24 cellular contexts compared by ENCODE assay signal in the genomic region with DNA sequence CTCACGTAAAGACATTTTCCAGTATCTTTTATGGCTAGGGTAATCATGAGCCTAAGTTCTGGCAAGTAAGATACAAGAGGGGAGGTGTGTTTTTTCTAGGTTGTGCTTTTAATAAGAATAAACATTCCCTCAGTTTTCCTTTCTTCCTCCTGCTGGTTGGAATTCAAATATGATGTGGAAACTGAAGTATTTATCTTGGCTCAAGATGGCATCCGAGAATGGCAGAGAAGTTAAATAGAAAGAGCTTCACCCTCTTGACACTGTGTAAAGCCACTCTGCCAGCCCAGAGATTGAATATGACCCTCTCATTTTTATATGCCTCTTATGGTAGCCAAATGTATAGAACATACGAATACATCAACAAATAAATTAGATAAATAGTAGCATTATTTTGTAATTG.
"Had no signal": no experiment of that assay in that cellular context is flagged by ENCODE, and none has a peak within 500 bp of the region (broad histone marks: within the 10 kb centered on the region; RNA-seq: fewer than 3 reads in every experiment).

No MANE protein-coding gene starts in this region.

- H3K4me3 ChIP-seq: esophagus squamous epithelium, heart right ventricle, lower lobe of right lung, prostate gland, right atrium auricular region, sigmoid colon, stomach, thyroid gland had no signal

- H3K9me3 ChIP-seq: esophagus squamous epithelium, heart right ventricle, lower lobe of right lung, prostate gland, right atrium auricular region, sigmoid colon, stomach, thyroid gland had no signal

- H3K9me3 Mint-ChIP-seq: nephron progenitor cell had no signal

- H3K27me3 ChIP-seq: esophagus squamous epithelium, heart right ventricle, right atrium auricular region, sigmoid colon, stomach, thyroid gland had no signal

- DNase-seq: effector memory CD4-positive, alpha-beta T cell; erythroblast; esophagus squamous epithelium; foreskin melanocyte; glutamatergic neuron; heart right ventricle; hippocampal formation; left colon; left ventricle myocardium superior; lower lobe of right lung; naive thymus-derived CD8-positive, alpha-beta T cell; nephron progenitor cell; nucleus accumbens; sigmoid colon; stimulated activated CD4-positive, alpha-beta T cell treated with anti-CD3 and anti-CD28 coated beads, Interleukin-2, amount 100 ng/mL, for 24 hours; stimulated activated CD4-positive, alpha-beta T cell treated with anti-CD3 and anti-CD28 coated beads, Interleukin-4, amount 100 ng/mL, for 24 hours; stimulated activated naive CD4-positive, alpha-beta T cell treated with Interleukin-2 at 50 U/mL for 16 hours; stomach; thyroid gland; trophoblast cell had no signal

- H3K4me1 Mint-ChIP-seq: naive thymus-derived CD8-positive, alpha-beta T cell; nephron progenitor cell; stimulated activated effector memory CD8-positive, alpha-beta T cell treated with anti-CD3 and anti-CD28 coated beads, Interleukin-12 subunit alpha, Interleukin-12 subunit beta, amount 100 ng/mL, for 72 hours had no signal

- H3K27ac Mint-ChIP-seq: dendritic cell treated with granulocyte-macrophage colony-stimulating factor and Interleukin-4, amounts not matched to agents 40 ng/mL and 50 ng/mL, for 4 days; naive thymus-derived CD8-positive, alpha-beta T cell; nephron progenitor cell; stimulated activated effector memory CD8-positive, alpha-beta T cell treated with anti-CD3 and anti-CD28 coated beads, Interleukin-12 subunit alpha, Interleukin-12 subunit beta, amount 100 ng/mL, for 72 hours had no signal

- H3K27me3 Mint-ChIP-seq: dendritic cell treated with granulocyte-macrophage colony-stimulating factor and Interleukin-4, amounts not matched to agents 40 ng/mL and 50 ng/mL, for 4 days; naive thymus-derived CD8-positive, alpha-beta T cell had no signal

- H3K36me3 Mint-ChIP-seq: naive thymus-derived CD8-positive, alpha-beta T cell; stimulated activated effector memory CD8-positive, alpha-beta T cell treated with anti-CD3 and anti-CD28 coated beads, Interleukin-12 subunit alpha, Interleukin-12 subunit beta, amount 100 ng/mL, for 72 hours had no signal

- H3K27ac ChIP-seq: esophagus squamous epithelium, heart right ventricle, lower lobe of right lung, prostate gland, right atrium auricular region, sigmoid colon, stomach, thyroid gland had no signal

- H3K4me3 Mint-ChIP-seq: dendritic cell treated with granulocyte-macrophage colony-stimulating factor and Interleukin-4, amounts not matched to agents 40 ng/mL and 50 ng/mL, for 4 days; naive thymus-derived CD8-positive, alpha-beta T cell; nephron progenitor cell; stimulated activated effector memory CD8-positive, alpha-beta T cell treated with anti-CD3 and anti-CD28 coated beads, Interleukin-12 subunit alpha, Interleukin-12 subunit beta, amount 100 ng/mL, for 72 hours had no signal

- H3K4me1 ChIP-seq: esophagus squamous epithelium, heart right ventricle, lower lobe of right lung, prostate gland, right atrium auricular region, sigmoid colon, thyroid gland had no signal

- H3K36me3 ChIP-seq: esophagus squamous epithelium, heart right ventricle, lower lobe of right lung, prostate gland, right atrium auricular region, sigmoid colon, stomach, thyroid gland had no signal

- ATAC-seq: heart right ventricle; left colon; left ventricle myocardium superior; naive thymus-derived CD8-positive, alpha-beta T cell; stimulated activated effector memory CD8-positive, alpha-beta T cell treated with anti-CD3 and anti-CD28 coated beads, Interleukin-12 subunit alpha, Interleukin-12 subunit beta, amount 100 ng/mL, for 72 hours had no signal
